1 cellular context compared by ENCODE assay signal in genomic region chr17:376936-377863, GRCh38.
TF ChIP-seq lines count a peak whose summit lies in the region.

No MANE protein-coding gene starts in this region.

TF ChIP-seq in SK-N-SH treated with all-trans-retinoic acid at 6 μM for 48 hours, 23 proteins besides CTCF, POLR2A, EP300 and RAD21 (continued from another document):
- TF ChIP-seq, protein P1, sequence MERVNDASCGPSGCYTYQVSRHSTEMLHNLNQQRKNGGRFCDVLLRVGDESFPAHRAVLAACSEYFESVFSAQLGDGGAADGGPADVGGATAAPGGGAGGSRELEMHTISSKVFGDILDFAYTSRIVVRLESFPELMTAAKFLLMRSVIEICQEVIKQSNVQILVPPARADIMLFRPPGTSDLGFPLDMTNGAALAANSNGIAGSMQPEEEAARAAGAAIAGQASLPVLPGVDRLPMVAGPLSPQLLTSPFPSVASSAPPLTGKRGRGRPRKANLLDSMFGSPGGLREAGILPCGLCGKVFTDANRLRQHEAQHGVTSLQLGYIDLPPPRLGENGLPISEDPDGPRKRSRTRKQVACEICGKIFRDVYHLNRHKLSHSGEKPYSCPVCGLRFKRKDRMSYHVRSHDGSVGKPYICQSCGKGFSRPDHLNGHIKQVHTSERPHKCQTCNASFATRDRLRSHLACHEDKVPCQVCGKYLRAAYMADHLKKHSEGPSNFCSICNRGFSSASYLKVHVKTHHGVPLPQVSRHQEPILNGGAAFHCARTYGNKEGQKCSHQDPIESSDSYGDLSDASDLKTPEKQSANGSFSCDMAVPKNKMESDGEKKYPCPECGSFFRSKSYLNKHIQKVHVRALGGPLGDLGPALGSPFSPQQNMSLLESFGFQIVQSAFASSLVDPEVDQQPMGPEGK (CRISPR knock-in tag; IDR thresholded peaks at IDR 0.05; ENCODE audit: borderline replicate concordance) = no peak
- TF ChIP-seq CSDC2 (CRISPR knock-in tag; IDR thresholded peaks at IDR 0.05) = no peak
- TF ChIP-seq CREB5 (CRISPR knock-in tag; IDR thresholded peaks at IDR 0.05; ENCODE audit: low read depth) = no peak
